ENCODE assay signal across 2 cellular contexts in genomic region chr11:5923427-5923776, GRCh38.
TF ChIP-seq lines count a peak whose summit lies in the region.

No MANE protein-coding gene starts in this region.

TF ChIP-seq in K562, 482 proteins besides CTCF, POLR2A, EP300 and RAD21:
- TF ChIP-seq BACH1 (tag; IDR thresholded peaks at IDR 0.05) (no peak), FOSL1 (tag; conservative IDR thresholded peaks at IDR 0.05) (0 out of 2 replicates have a peak, but pooled peaks have one; percentile 2)

TF ChIP-seq in WTC11, 78 proteins besides CTCF, POLR2A, EP300 and RAD21:
- no peak for TF ChIP-seq RORB (CRISPR knock-in tag; IDR thresholded peaks at IDR 0.05)
- no peak for TF ChIP-seq ZNF263 (CRISPR knock-in tag; IDR thresholded peaks at IDR 0.05; ENCODE audit: low read depth)
